In genomic region chr7:49244543-49244942, GRCh38 we compare ENCODE assay signal across 16 cellular contexts.
DNase-seq lines count a peak whose midpoint lies in the region; ATAC-seq lines count a peak whose summit lies in the region.
"Had no signal": no experiment of that assay in that cellular context is flagged by ENCODE, and none has a peak within 500 bp of the region (broad histone marks: within the 10 kb centered on the region; RNA-seq: fewer than 3 reads in every experiment).

No MANE protein-coding gene starts in this region.

- no peaks in the 10 kb centered on the region for H3K79me2 ChIP-seq in mesendoderm (ENCODE audit: control insufficient read depth, insufficient read depth, low read length)

- no peak overlapping the region for H2AK5ac ChIP-seq in mesendoderm (ENCODE audit: low read length)

- H3K4ac ChIP-seq in mesendoderm (ENCODE audit: low read depth, low read length): no peak overlapping the region

- no peak overlapping the region for H2BK120ac ChIP-seq in mesendoderm (ENCODE audit: low read depth, low read length)

- H4K5ac ChIP-seq in mesendoderm (ENCODE audit: low read length): no peak overlapping the region

- WGBS in HUES64: 0% methylated on average over 1 of the region's 1 CpG
- no CpG with 5 or more reads among the region's 1 CpG for WGBS in mesendoderm (ENCODE audit: extremely low coverage, insufficient coverage, low lambda C conversion rate)

- no peak for ATAC-seq in GM21528 (IDR thresholded peaks at IDR 0.05; ENCODE audit: low FRiP score, unreplicated experiment)
- ATAC-seq: Panc1 had no signal

- no peak overlapping the region for H3K56ac ChIP-seq in mesendoderm (ENCODE audit: low read length)

- no peak overlapping the region for H3K9ac ChIP-seq in BLaER1 treated with 17β-estradiol and CSF1 and Interleukin-3, amounts not matched to agents 10 nM and 100 nM
- H3K9ac ChIP-seq in HUES64 (ENCODE audit: low read depth, low read length) (peak overlapping the region; percentile 59), mesendoderm (ENCODE audit: low read length) (no peak overlapping the region)

- H3K27ac ChIP-seq in BLaER1 treated with 17β-estradiol and CSF1 and Interleukin-3, amounts not matched to agents 10 nM and 100 nM: no peak overlapping the region
- H3K27ac ChIP-seq in HUES64 (ENCODE audit: low read depth, low read length) (peak overlapping the region; percentile 98), mesendoderm (ENCODE audit: low read depth, low read length) (peak overlapping the region; percentile 61)
- H3K27ac ChIP-seq: SJSA1 had no signal

- no peak overlapping the region for H3K4me3 ChIP-seq in BLaER1 treated with 17β-estradiol and CSF1 and Interleukin-3, amounts not matched to agents 10 nM and 100 nM
- H3K4me3 ChIP-seq in HUES64 (ENCODE audit: low read length) (peak overlapping the region; percentile 27), mesendoderm (ENCODE audit: low read length) (no peak overlapping the region)
- H3K4me3 ChIP-seq: SJSA1 had no signal

- H4K8ac ChIP-seq in mesendoderm (ENCODE audit: low read depth, low read length): no peak overlapping the region

- H2BK5ac ChIP-seq in mesendoderm (ENCODE audit: low read length): no peak overlapping the region

- no peak overlapping the region for H3K23ac ChIP-seq in mesendoderm (ENCODE audit: low read length)

- H2BK15ac ChIP-seq in mesendoderm (replicated peaks; ENCODE audit: low read depth): peak overlapping the region; percentile 74

- H3K9me3 ChIP-seq in BLaER1 treated with 17β-estradiol and CSF1 and Interleukin-3, amounts not matched to agents 10 nM and 100 nM (replicated peaks in 1 of 11): peaks cover 3 to 7% (median 4%) of the 10 kb centered on the region in 11 experiments
- no peaks in the 10 kb centered on the region for H3K9me3 ChIP-seq in HUES64 (ENCODE audit: insufficient read depth, low read depth, low read length)
- H3K9me3 ChIP-seq: Caco-2, SJSA1 had no signal

- H3K79me1 ChIP-seq in mesendoderm (ENCODE audit: low read length): no peaks in the 10 kb centered on the region

- peak; percentile 82 for DNase-seq in iPS DF 19.7 (ENCODE audit: low read depth, low spot score)
- DNase-seq in mesendoderm: peak; percentile 86
- DNase-seq in NCI-H446 treated with DMSO at 0.1 percent for 48 hours (lab: John Stamatoyannopoulos, UW): no peak
- DNase-seq in DMS153 treated with DMSO at 0.1 percent for 48 hours (lab: John Stamatoyannopoulos, UW; ENCODE audit: unreplicated experiment): no peak
- DNase-seq: Caco-2; CD4-positive, alpha-beta T cell; DMS153; MM.1S; NCI-H1092 treated with DMSO at 0.1 percent for 48 hours; NCI-H2081 treated with DMSO at 0.1 percent for 48 hours; NCI-H510A treated with DMSO at 0.1 percent for 48 hours had no signal

- H3K4me2 ChIP-seq in BLaER1 treated with 17β-estradiol and CSF1 and Interleukin-3, amounts not matched to agents 10 nM and 100 nM: peak overlapping the region in 6 of 11 experiments; percentile 24 to 62 (median 47); a peak in 8 of 22 replicates
- no peak overlapping the region for H3K4me2 ChIP-seq in mesendoderm (ENCODE audit: low read length)

- H4K20me1 ChIP-seq in BLaER1 treated with 17β-estradiol and CSF1 and Interleukin-3, amounts not matched to agents 10 nM and 100 nM: no peaks in the 10 kb centered on the region

- no peaks in the 10 kb centered on the region for H3K36me3 ChIP-seq in BLaER1 treated with 17β-estradiol and CSF1 and Interleukin-3, amounts not matched to agents 10 nM and 100 nM
- H3K36me3 ChIP-seq in HUES64 (ENCODE audit: insufficient read depth, low read length) (no peaks in the 10 kb centered on the region), mesendoderm (ENCODE audit: control insufficient read depth, insufficient read depth, low read length) (no peaks in the 10 kb centered on the region)
- H3K36me3 ChIP-seq: SJSA1 had no signal

- no peak overlapping the region for H3K18ac ChIP-seq in mesendoderm (ENCODE audit: low read length)

- H3K27me3 ChIP-seq in BLaER1 treated with 17β-estradiol and CSF1 and Interleukin-3, amounts not matched to agents 10 nM and 100 nM: no peaks in the 10 kb centered on the region
- H3K27me3 ChIP-seq in HUES64 (ENCODE audit: insufficient read depth, low read length): no peaks in the 10 kb centered on the region
- no peaks in the 10 kb centered on the region for H3K27me3 ChIP-seq in mesendoderm (ENCODE audit: insufficient read depth, low read length, poor library complexity)
- H3K27me3 ChIP-seq: SJSA1 had no signal

- H3K4me1 ChIP-seq in BLaER1 treated with 17β-estradiol and CSF1 and Interleukin-3, amounts not matched to agents 10 nM and 100 nM: peaks cover 0 to 23% (median 18%) of the 10 kb centered on the region in 10 experiments; a peak in 15 of 20 replicates
- H3K4me1 ChIP-seq in HUES64 (ENCODE audit: insufficient read depth, low read length): peaks cover 55% of the 10 kb centered on the region
- H3K4me1 ChIP-seq in mesendoderm (ENCODE audit: control insufficient read depth, low read depth, low read length): no peaks in the 10 kb centered on the region
- H3K4me1 ChIP-seq: Caco-2, SJSA1 had no signal

Comparison
In these comparisons a context has a peak if more than half of its experiments do, and no peak if none do; other contexts are left out.
1. H3K27ac ChIP-seq: peak in HUES64 (single experiment) and mesendoderm (single experiment); none in BLaER1 treated with 17β-estradiol and CSF1 and Interleukin-3, amounts not matched to agents 10 nM and 100 nM (0 of 11).
2. DNase-seq: peak in iPS DF 19.7 (single experiment) and mesendoderm (single experiment); none in NCI-H446 treated with DMSO at 0.1 percent for 48 hours (single experiment) and DMS153 treated with DMSO at 0.1 percent for 48 hours (single experiment).